ENCODE assay signal across 22 cellular contexts in genomic region chr3:156661158-156661557, GRCh38. TPM values are rescaled to one million over a fixed set of nuclear protein-coding genes. Genes with fewer than 3 reads are reported as not detected.
A peak's percentile ranks its signal among the peaks of the same experiment; 100 is the strongest.
DNase-seq lines count a peak whose midpoint lies in the region; ATAC-seq, FAIRE-seq and TF ChIP-seq lines count a peak whose summit lies in the region.
"Had no signal": no experiment of that assay in that cellular context is flagged by ENCODE, and none has a peak within 500 bp of the region (broad histone marks: within the 10 kb centered on the region; RNA-seq: fewer than 3 reads in every experiment).

No MANE protein-coding gene starts in this region.

- peaks cover 37% of the 10 kb centered on the region for H3K4me1 Mint-ChIP-seq in T-helper 2 cell treated with Interferon-gamma antibody and Interleukin-4, amounts not matched to agents 5 μg/mL and 100 μg/mL, for 36 hours (ENCODE audit: low read depth)
- H3K4me1 Mint-ChIP-seq in CD4-positive, alpha-beta T cell (ENCODE audit: low read depth), result peaks cover 26% of the 10 kb centered on the region

- ATAC-seq in GM21786 (IDR thresholded peaks at IDR 0.05; ENCODE audit: unreplicated experiment) (peak; percentile 30), esophagus mucosa (no peak)
- ATAC-seq in CD4-positive, alpha-beta T cell (ENCODE audit: poor library complexity), result no peak
- ATAC-seq: activated CD4-positive, CD25-positive, alpha-beta regulatory T cell treated with anti-CD3 and anti-CD28 coated beads, Interleukin-2, amount 50 U/mL, for 24 hours; stimulated activated naive CD8-positive, alpha-beta T cell treated with anti-CD3 and anti-CD28 coated beads, Interleukin-15, Interleukin-2, amounts not matched to agents 100 U/mL and 50 U/mL, for 24 hours; T-helper 17 cell had no signal

- no peak for TF ChIP-seq POLR2A in spleen (IDR thresholded peaks at IDR 0.05)

- peaks cover 6 to 49% (median 34%) of the 10 kb centered on the region in 6 donors for H3K4me1 ChIP-seq in spleen
- H3K4me1 ChIP-seq: neural progenitor cell, SJCRH30 had no signal

- no peaks in the 10 kb centered on the region for H3K9me3 Mint-ChIP-seq in T-helper 2 cell treated with Interferon-gamma antibody and Interleukin-4, amounts not matched to agents 5 μg/mL and 100 μg/mL, for 36 hours
- H3K9me3 Mint-ChIP-seq in CD4-positive, alpha-beta T cell, result no peaks in the 10 kb centered on the region
- H3K9me3 Mint-ChIP-seq: neural progenitor cell had no signal

- no peak for DNase-seq in T-helper 2 cell treated with Interferon-gamma antibody and Interleukin-4, amounts not matched to agents 5 μg/mL and 100 μg/mL, for 36 hours (ENCODE audit: low spot score)
- DNase-seq in T-helper 2 cell (no peak), MV-4-11 (lab: John Stamatoyannopoulos, UW) (peak; percentile 80), spleen (no peak), RCC 7860 (ENCODE audit: low spot score) (no peak)
- DNase-seq in CD4-positive, alpha-beta T cell, result no peak
- DNase-seq: 8988T; activated CD8-positive, alpha-beta memory T cell treated with anti-CD3 and anti-CD28 coated beads, Interleukin-2, amount 50 U/mL, for 4 hours; DMS53; foreskin fibroblast; NCI-H1694 treated with DMSO at 0.1 percent for 48 hours; NCI-H226; SJCRH30; stimulated activated naive CD8-positive, alpha-beta T cell treated with anti-CD3 and anti-CD28 coated beads, Interleukin-15, Interleukin-2, amounts not matched to agents 100 U/mL and 50 U/mL, for 24 hours; T-helper 17 cell; transverse colon had no signal

- H3K27ac Mint-ChIP-seq in T-helper 2 cell treated with Interferon-gamma antibody and Interleukin-4, amounts not matched to agents 5 μg/mL and 100 μg/mL, for 36 hours, result peak overlapping the region; percentile 33
- H3K27ac Mint-ChIP-seq in CD4-positive, alpha-beta T cell, result no peak overlapping the region
- H3K27ac Mint-ChIP-seq: neural progenitor cell, T-helper 17 cell had no signal

- H3K4me3 Mint-ChIP-seq in T-helper 2 cell treated with Interferon-gamma antibody and Interleukin-4, amounts not matched to agents 5 μg/mL and 100 μg/mL, for 36 hours, result peak overlapping the region; percentile 16
- no peak overlapping the region for H3K4me3 Mint-ChIP-seq in CD4-positive, alpha-beta T cell
- H3K4me3 Mint-ChIP-seq: neural progenitor cell, T-helper 17 cell had no signal

- H3K36me3 ChIP-seq in spleen, result no peaks in the 10 kb centered on the region
- H3K36me3 ChIP-seq: HAP-1, neural progenitor cell, SJCRH30, transverse colon had no signal

- H3K36me3 Mint-ChIP-seq in T-helper 2 cell treated with Interferon-gamma antibody and Interleukin-4, amounts not matched to agents 5 μg/mL and 100 μg/mL, for 36 hours (ENCODE audit: low read depth), result peaks cover 7% of the 10 kb centered on the region
- H3K36me3 Mint-ChIP-seq in CD4-positive, alpha-beta T cell (ENCODE audit: low read depth), result no peaks in the 10 kb centered on the region
- H3K36me3 Mint-ChIP-seq: neural progenitor cell had no signal

- WGBS in spleen, 5 donors, result 36 to 65% (median 53%) methylated on average over 2 of the region's 2 CpGs

- H3K27ac ChIP-seq in spleen, result peak overlapping the region in 5 of 8 donors; percentile 35 to 57 (median 44)
- no peak overlapping the region for H3K27ac ChIP-seq in CD4-positive, alpha-beta T cell (ENCODE audit: low read depth, low read length)
- H3K27ac ChIP-seq: C4-2B, neural progenitor cell, SJCRH30, transverse colon had no signal

- CTCF ChIA-PET in CD4-positive, alpha-beta T cell (lab: Charles Lee), result no interaction called here

- no peaks in the 10 kb centered on the region for H3K27me3 ChIP-seq in spleen (replicated peaks in 1 of 7)
- H3K27me3 ChIP-seq in CD4-positive, alpha-beta T cell (ENCODE audit: control insufficient read depth, insufficient read depth, low read length), result no peaks in the 10 kb centered on the region
- H3K27me3 ChIP-seq: neural progenitor cell, SJCRH30, transverse colon had no signal

- POLR2A ChIA-PET in CD4-positive, alpha-beta T cell (lab: Charles Lee), result no interaction called here

- H3K9me3 ChIP-seq in spleen, result no peaks in the 10 kb centered on the region
- no peaks in the 10 kb centered on the region for H3K9me3 ChIP-seq in CD4-positive, alpha-beta T cell (ENCODE audit: control insufficient read depth, low read length)
- H3K9me3 ChIP-seq: HAP-1, SJCRH30, transverse colon had no signal

- no peak for FAIRE-seq in RCC 7860 (lab: Jason Lieb, UNC)

- no peak overlapping the region for H3K4me3 ChIP-seq in spleen
- H3K4me3 ChIP-seq: HAP-1, neural progenitor cell, SJCRH30, transverse colon had no signal

- H3K27me3 Mint-ChIP-seq in T-helper 2 cell treated with Interferon-gamma antibody and Interleukin-4, amounts not matched to agents 5 μg/mL and 100 μg/mL, for 36 hours (ENCODE audit: low read depth), result peaks cover 2% of the 10 kb centered on the region
- no peaks in the 10 kb centered on the region for H3K27me3 Mint-ChIP-seq in CD4-positive, alpha-beta T cell
- H3K27me3 Mint-ChIP-seq: T-helper 17 cell had no signal

- no peak for TF ChIP-seq CTCF in spleen (IDR thresholded peaks at IDR 0.05 in 8 of 11, conservative IDR thresholded peaks at IDR 0.05 in 3 of 11)
- TF ChIP-seq CTCF in CD4-positive, alpha-beta T cell (IDR thresholded peaks at IDR 0.05), result no peak

- intact Hi-C loops in spleen (cut with DNase I; ENCODE audit: low total_unique reads), result no loop called here
- intact Hi-C loops in CD4-positive, alpha-beta T cell (cut with DNase I, micrococcal nuclease), result no loop called here

RNA-seq across cellular contexts. Expression of gene TIPARP, which starts 13.2 kb away (rescaled TPM):
- total RNA-seq in spleen (10 to 100 TPM; 18.9 to 39.8 (median 29.7) TPM), esophagus mucosa (34.4 TPM)
- polyA plus RNA-seq in spleen, result 1 to 10 TPM; 4.5 to 8.2 (median 7.3) TPM
- 100 to 1,000 TPM; 158 to 166 TPM for total RNA-seq in CD4-positive, alpha-beta T cell
